ENCODE assay signal across 9 cellular contexts in genomic region chr12:116916714-116917114, GRCh38. TPM values are rescaled to one million over a fixed set of nuclear protein-coding genes. Genes with fewer than 3 reads are reported as not detected.
DNase-seq lines count a peak whose midpoint lies in the region; ATAC-seq, FAIRE-seq and TF ChIP-seq lines count a peak whose summit lies in the region.
"Had no signal": no experiment of that assay in that cellular context is flagged by ENCODE, and none has a peak within 500 bp of the region (broad histone marks: within the 10 kb centered on the region; RNA-seq: fewer than 3 reads in every experiment).

No MANE protein-coding gene starts in this region.

- H3K4me3 ChIP-seq in SJCRH30 (no peak overlapping the region), GM12878 (no peak overlapping the region), mucosa of descending colon (no peak overlapping the region), lower leg skin (ENCODE audit: low read depth, poor library complexity, severe bottlenecking) (no peak overlapping the region)

- H4K20me1 ChIP-seq in GM12878 (ENCODE audit: control insufficient read depth, insufficient read depth) = peaks cover 3% of the 10 kb centered on the region; the same call in 1 of the 2 replicates

- POLR2A ChIA-PET in GM12878 (lab: Charles Lee) = interaction anchor here (0.6 kb wide), 1 partner anchor 1054 kb away, joined by 4 read pairs; no protein-coding TSS in a partner anchor

- peak; percentile 34; the same call in 1 of the 2 replicates for TF ChIP-seq RAD21 in GM12878 (IDR thresholded peaks at IDR 0.05; ENCODE audit: insufficient read depth, low read depth, low read length)

- SMC1A ChIA-PET in GM12878 (lab: Charles Lee; ENCODE audit: uncharacterized antibody, unreplicated experiment) = interaction anchor here (0.9 kb wide), 1 partner anchor 207 kb away, joined by 3 read pairs; no protein-coding TSS in a partner anchor

- no peaks in the 10 kb centered on the region; the same call in 1 of the 2 replicates for H3K36me3 ChIP-seq in SJCRH30
- H3K36me3 ChIP-seq in GM12878 (ENCODE audit: control insufficient read depth in 2 of 2, insufficient read depth in 2 of 2, low read length in 1 of 2) = no peaks in the 10 kb centered on the region
- no peaks in the 10 kb centered on the region for H3K36me3 ChIP-seq in mucosa of descending colon (ENCODE audit: low read depth)

- RAD21 ChIA-PET in GM12878 (lab: Charles Lee; ENCODE audit: unreplicated experiment) = interaction anchor here (0.6 to 1.4 kb wide), 2 partner anchors 110 to 214 kb away, joined by 3 to 4 read pairs; no protein-coding TSS in a partner anchor

- DNase-seq in DMS 273 (lab: John Stamatoyannopoulos, UW; ENCODE audit: unreplicated experiment) = peak; percentile 31
- DNase-seq in SJCRH30 = peak; percentile 42 to 48
- DNase-seq in GM12878 (ENCODE audit: low read depth, low spot score) = peak; percentile 51
- DNase-seq in mucosa of descending colon = peak in 1 of 3 donors; percentile 7
- no peak for DNase-seq in G401 (ENCODE audit: low spot score)
- no peak for DNase-seq in lower leg skin (ENCODE audit: low spot score in 2 of 2)

- H3K27me3 ChIP-seq in SJCRH30 = no peaks in the 10 kb centered on the region
- 0 out of 4 replicates have a peak, but pooled peaks cover 0 to 3% of the 10 kb centered on the region in 2 experiments for H3K27me3 ChIP-seq in GM12878 (replicated peaks in 1 of 2; ENCODE audit: control insufficient read depth in 2 of 2, insufficient read depth in 2 of 2, low read length in 1 of 2)

- peak; percentile 55 for ATAC-seq in GM19397 (IDR thresholded peaks at IDR 0.05; ENCODE audit: unreplicated experiment)
- peak; percentile 91 for ATAC-seq in HG03460 (IDR thresholded peaks at IDR 0.05; ENCODE audit: unreplicated experiment)
- peak; percentile 98 for ATAC-seq in GM12878
- ATAC-seq in mucosa of descending colon = peak; percentile 72

- CTCF ChIA-PET in GM12878 (lab: Yijun Ruan, JAX) = interaction anchor here (0.6 to 1.0 kb wide), 3 partner anchors 16 to 213 kb away, joined by 3 read pairs; no protein-coding TSS in a partner anchor

- 9% methylated on average over 5 of the region's 5 CpGs for WGBS in GM12878 (ENCODE audit: insufficient coverage, insufficient replicate concordance, low lambda C conversion rate, missing lambda C conversion rate)
- WGBS in lower leg skin, 2 donors = 60 to 74% methylated on average over 5 of the region's 5 CpGs

- no peak overlapping the region for H3K4me2 ChIP-seq in GM12878 (ENCODE audit: control insufficient read depth, insufficient read depth)

- TF ChIP-seq CTCF in GM12878 (IDR thresholded peaks at IDR 0.05 in 2 of 3, conservative IDR thresholded peaks at IDR 0.05 in 1 of 3; ENCODE audit: control insufficient read depth in 2 of 3, extremely low read depth in 1 of 3, insufficient read depth in 1 of 3, low read depth in 3 of 3, low read length in 3 of 3) (peak; percentile 22 to 45 (median 44); a peak in 5 of 6 replicates), mucosa of descending colon (IDR thresholded peaks at IDR 0.05) (no peak), lower leg skin (IDR thresholded peaks at IDR 0.05) (peak in 1 of 3 donors; percentile 77)

- intact Hi-C loops in GM12878 (cut with micrococcal nuclease; ENCODE audit: unreplicated experiment) (no loop called here), mucosa of descending colon (cut with DNase I, micrococcal nuclease) (no loop called here), lower leg skin (cut with DNase I; ENCODE audit: low total_unique reads) (no loop called here)

- no peak overlapping the region for H3K27ac ChIP-seq in SJCRH30
- H3K27ac ChIP-seq in GM12878 (ENCODE audit: control insufficient read depth, insufficient read depth) = no peak overlapping the region

- no peaks in the 10 kb centered on the region; the same call in 1 of the 2 replicates for H3K79me2 ChIP-seq in GM12878 (ENCODE audit: control insufficient read depth, insufficient read depth, low read length)

- BruUV-seq in GM12878 (replicated peaks; lab: Mats Ljungman, UMichigan) = no TSS peak

- TF ChIP-seq POLR2A in GM12878 (IDR thresholded peaks at IDR 0.05; ENCODE audit: low read depth, low read length) = no peak
- TF ChIP-seq POLR2A in lower leg skin (IDR thresholded peaks at IDR 0.05) = no peak

- no peak for FAIRE-seq in GM12878 (lab: Jason Lieb, UNC)

- no peaks in the 10 kb centered on the region for H3K4me1 ChIP-seq in SJCRH30
- peaks cover 7% of the 10 kb centered on the region for H3K4me1 ChIP-seq in GM12878 (ENCODE audit: control insufficient read depth, insufficient read depth, low read length)
- H3K4me1 ChIP-seq in mucosa of descending colon (ENCODE audit: low read depth) = peaks cover 40% of the 10 kb centered on the region

- no peak overlapping the region for H2AFZ ChIP-seq in GM12878 (ENCODE audit: control insufficient read depth, low read depth, low read length)

- no peak overlapping the region for H3K9ac ChIP-seq in GM12878 (ENCODE audit: control insufficient read depth, insufficient read depth, low read length)

- in situ Hi-C loops in GM12878 (cut with MboI) = no loop called here
- in situ Hi-C loops in G401 (cut with HindIII; ENCODE audit: low sequenced_read_pairs) = no loop called here

- TF ChIP-seq EP300 in GM12878 (IDR thresholded peaks at IDR 0.05; ENCODE audit: borderline replicate concordance in 1 of 2, control insufficient read depth in 1 of 2, low read depth in 2 of 2, low read length in 2 of 2) = no peak; a peak in 1 of 4 replicates

- H3K9me3 ChIP-seq in SJCRH30 (replicated peaks) = no peaks in the 10 kb centered on the region
- no peaks in the 10 kb centered on the region; the same call in 2 of the 3 replicates for H3K9me3 ChIP-seq in GM12878 (replicated peaks; ENCODE audit: control insufficient read depth, insufficient read depth, low read length)
- no peaks in the 10 kb centered on the region for H3K9me3 ChIP-seq in mucosa of descending colon

TF ChIP-seq in GM12878, 131 proteins besides CTCF, POLR2A, EP300 and RAD21 (continues in another document):
- TF ChIP-seq ATF7 (IDR thresholded peaks at IDR 0.05; ENCODE audit: low read depth) = peak; percentile 81
- 0 out of 2 replicates have a peak, but pooled peaks have one; percentile 31 for TF ChIP-seq RB1 (IDR thresholded peaks at IDR 0.05; ENCODE audit: borderline replicate concordance)
- no peak for TF ChIP-seq RBBP5 (conservative IDR thresholded peaks at IDR 0.05)
- peak; percentile 55; the same call in 1 of the 2 replicates for TF ChIP-seq HDGF (IDR thresholded peaks at IDR 0.05)
- TF ChIP-seq PKNOX1 (IDR thresholded peaks at IDR 0.05) = no peak
- 0 out of 2 replicates have a peak, but pooled peaks have one; percentile 16 for TF ChIP-seq CREM (IDR thresholded peaks at IDR 0.05; ENCODE audit: low read depth)
- TF ChIP-seq NR2F1 (conservative IDR thresholded peaks at IDR 0.05) = peak; percentile 47; the same call in 1 of the 2 replicates

RNA-seq across cellular contexts. Expression of gene FBXW8, which starts 6.0 kb away (rescaled TPM):
- total RNA-seq in SJCRH30 (2014; rRNA removed; shearing (Covaris generic)) = 7.8 and 7.9 TPM in 2 replicates
- total RNA-seq in GM12878 (2013; cell fraction: nucleolus; rRNA removed) = 10.7 and 12.8 TPM in 2 replicates
- total RNA-seq in GM12878 (2014; rRNA removed) = 4.3 and 4.6 TPM in 2 replicates
- total RNA-seq in GM12878 (2014; rRNA removed; fragmentation: Illumina TruSeq; extraction: Trizol) = 2.5 and 2.6 TPM in 2 replicates
- total RNA-seq in GM12878 (2021) = 6.8 and 7.5 TPM in 2 replicates
- polyA plus RNA-seq in GM12878 (2011; ENCODE audit: low read depth) = 2.9 TPM
- 4.0 and 7.3 TPM in 2 replicates for polyA plus RNA-seq in GM12878 (2011; rRNA removed)
- 5.6 TPM in 2 replicates for polyA plus RNA-seq in GM12878 (2011; cell fraction: cytosol; rRNA removed)
- polyA plus RNA-seq in GM12878 (2011; cell fraction: nucleus; rRNA removed) = 12.1 and 12.9 TPM in 2 replicates
- polyA plus RNA-seq in GM12878 (2012) = 3.5 and 4.4 TPM in 2 replicates
- 3.9 and 4.5 TPM in 2 replicates for polyA plus RNA-seq in GM12878 (2014; fragmentation: Illumina TruSeq; extraction: Trizol)
- under 1 TPM; 0.49 to 0.52 TPM for polyA plus RNA-seq in GM12878 (2014; fragmentation: Nextera tagmentation; extraction: Ambion mirVana)
- 4.5 and 5.0 TPM in 2 replicates for polyA plus RNA-seq in GM12878 (2014; rRNA removed)
- 1 to 10 TPM; 4.0 to 5.4 TPM for polyA plus RNA-seq in GM12878 (2016; fragmentation: Nextera tagmentation; extraction: Ambion mirVana)
- polyA minus RNA-seq in GM12878 (2011; rRNA and poly(A)+ RNA removed) = 9.3 and 14.3 TPM in 2 replicates
- polyA minus RNA-seq in GM12878 (2011; cell fraction: cytosol; rRNA and poly(A)+ RNA removed) = 2.1 and 3.3 TPM in 2 replicates
- polyA minus RNA-seq in GM12878 (2011; cell fraction: nucleus; rRNA and poly(A)+ RNA removed) = 6.9 and 10.5 TPM in 2 replicates
- total RNA-seq in mucosa of descending colon = 10 to 100 TPM; 12.0 to 13.2 (median 13.1) TPM
- 18.4 and 21.6 TPM in 2 replicates for total RNA-seq in G401 (2014; rRNA removed; shearing (Covaris generic))
- 10 to 100 TPM in 3 of 4 donors, 1 to 10 TPM in 1; 8.1 to 17.0 (median 15.8) TPM for total RNA-seq in lower leg skin

RNA-seq across cellular contexts. Expression of gene HRK, which starts 35.5 kb away (rescaled TPM):
- 0.04 TPM in 1 of 2 replicates, not detected in the other for total RNA-seq in SJCRH30 (2014; rRNA removed; shearing (Covaris generic))
- total RNA-seq in GM12878 (2013; cell fraction: nucleolus; rRNA removed) = not detected in 2 replicates
- total RNA-seq in GM12878 (2014; rRNA removed) (not detected in 2 replicates), GM12878 (2014; rRNA removed; fragmentation: Illumina TruSeq; extraction: Trizol) (not detected in 2 replicates), GM12878 (2021) (not detected in 2 replicates), mucosa of descending colon (1 to 10 TPM in 1 of 3 donors, under 1 TPM in 2; 0.22 to 1.0 (median 0.25) TPM), lower leg skin (under 1 TPM; 0.03 to 0.38 (median 0.08) TPM)
- not detected for polyA plus RNA-seq in GM12878 (2011; ENCODE audit: low read depth)
- polyA plus RNA-seq in GM12878 (2011; rRNA removed) (not detected in 2 replicates), GM12878 (2014; fragmentation: Illumina TruSeq; extraction: Trizol) (not detected in 2 replicates), GM12878 (2014; fragmentation: Nextera tagmentation; extraction: Ambion mirVana) (not detected), GM12878 (2014; rRNA removed) (not detected in 2 replicates), GM12878 (2016; fragmentation: Nextera tagmentation; extraction: Ambion mirVana) (not detected)
- polyA plus RNA-seq in GM12878 (2011; cell fraction: cytosol; rRNA removed) = not detected in 2 replicates
- polyA plus RNA-seq in GM12878 (2011; cell fraction: nucleus; rRNA removed) = not detected in 2 replicates
- polyA plus RNA-seq in GM12878 (2012) = 0.03 TPM in 1 of 2 replicates, not detected in the other
- polyA minus RNA-seq in GM12878 (2011; rRNA and poly(A)+ RNA removed) = not detected in 2 replicates
- polyA minus RNA-seq in GM12878 (2011; cell fraction: cytosol; rRNA and poly(A)+ RNA removed) = not detected in 2 replicates
- polyA minus RNA-seq in GM12878 (2011; cell fraction: nucleus; rRNA and poly(A)+ RNA removed) = not detected in 2 replicates
- 6.2 and 8.9 TPM in 2 replicates for total RNA-seq in G401 (2014; rRNA removed; shearing (Covaris generic))
- total RNA-seq: T-helper 1 cell treated with Interleukin-12 subunit alpha and Interleukin-12 subunit beta and Interleukin-4 antibody, amounts not matched to agents 30 ng/mL and 1 ng/mL, for 36 hours had no signal

Comparison
In these comparisons a context has a peak if more than half of its experiments do, and no peak if none do; other contexts are left out.
1. DNase-seq: peak in DMS 273 (single experiment), SJCRH30 (2 of 2) and GM12878 (single experiment); none in G401 (single experiment) and lower leg skin (0 of 2).
2. Peak in every context shown above with its lines, with median percentiles within 50 percentile points of each other: ATAC-seq.